11 cellular contexts compared by ENCODE assay signal in genomic region chr11:8867856-8868705, GRCh38. TPM values are rescaled to one million over a fixed set of nuclear protein-coding genes. Genes with fewer than 3 reads are reported as not detected.
DNase-seq lines count a peak whose midpoint lies in the region; ATAC-seq and TF ChIP-seq lines count a peak whose summit lies in the region.
"Had no signal": no experiment of that assay in that cellular context is flagged by ENCODE, and none has a peak within 500 bp of the region (broad histone marks: within the 10 kb centered on the region; RNA-seq: fewer than 3 reads in every experiment).

No MANE protein-coding gene starts in this region.

- no peak for TF ChIP-seq CTCF in BJ (IDR thresholded peaks at IDR 0.05; ENCODE audit: insufficient read depth, low read depth, low read length)
- no peak for TF ChIP-seq CTCF in neural crest cell (conservative IDR thresholded peaks at IDR 0.05)

- H3K36me3 Mint-ChIP-seq in neural crest cell (ENCODE audit: low read depth) (no peaks in the 10 kb centered on the region), T-cell (no peaks in the 10 kb centered on the region)
- H3K36me3 Mint-ChIP-seq: activated naive CD8-positive, alpha-beta T cell had no signal

- no peaks in the 10 kb centered on the region for H3K9me3 Mint-ChIP-seq in neural crest cell
- H3K9me3 Mint-ChIP-seq in T-cell = no peaks in the 10 kb centered on the region

- H3K27me3 Mint-ChIP-seq in neural crest cell (ENCODE audit: low read depth) (no peaks in the 10 kb centered on the region), T-cell (peaks cover 34 to 53% of the 10 kb centered on the region in 2 donors)

- H3K4me3 ChIP-seq in BJ (ENCODE audit: low read depth, low read length) = peak overlapping the region; percentile 14

- H3K4me1 Mint-ChIP-seq in neural crest cell = peaks cover 41% of the 10 kb centered on the region
- peaks cover 0 to 9% (median 7%) of the 10 kb centered on the region in 3 donors for H3K4me1 Mint-ChIP-seq in T-cell

- DNase-seq in BJ (ENCODE audit: low read depth) (no peak), MV-4-11 (lab: John Stamatoyannopoulos, UW) (peak; percentile 56), epidermal melanocyte (ENCODE audit: insufficient read length, low spot score) (peak; percentile 22), neural crest cell (ENCODE audit: low read depth, low spot score) (no peak), T-cell (no peak), KG1 (lab: John Stamatoyannopoulos, UW) (no peak)
- DNase-seq: kidney glomerular epithelial cell, NCI-H446 treated with DMSO at 0.1 percent for 48 hours had no signal

- no peaks in the 10 kb centered on the region for H3K27me3 ChIP-seq in BJ (ENCODE audit: control insufficient read depth, insufficient read depth, low read length)

- H3K27ac Mint-ChIP-seq in neural crest cell (ENCODE audit: unreplicated experiment) (no peak overlapping the region), T-cell (no peak overlapping the region)
- H3K27ac Mint-ChIP-seq: activated naive CD8-positive, alpha-beta T cell had no signal

- POLR2A ChIA-PET in BJ (lab: Charles Lee) (interaction anchor here (0.5 to 1.1 kb wide), 3 partner anchors 58 to 115 kb away, joined by 3 to 4 read pairs (median 3); a partner anchor contains a TSS), T-cell (lab: Charles Lee) (no interaction called here)

- H3K4me3 Mint-ChIP-seq in neural crest cell (peak overlapping the region; percentile 78), T-cell (no peak overlapping the region)
- H3K4me3 Mint-ChIP-seq: activated naive CD8-positive, alpha-beta T cell had no signal

- ATAC-seq in GM21825 (IDR thresholded peaks at IDR 0.05; ENCODE audit: unreplicated experiment) (no peak), T-cell (replicated peaks in 1 of 4) (no peak), HG03469 (IDR thresholded peaks at IDR 0.05; ENCODE audit: unreplicated experiment) (no peak)

- CTCF ChIA-PET in BJ (lab: Yijun Ruan, JAX) (interaction anchor here (0.6 to 1.6 kb wide), 8 partner anchors 9 to 1545 kb away, joined by 3 to 5 read pairs (median 4); no protein-coding TSS in a partner anchor), T-cell (lab: Charles Lee) (interaction anchor here in 1 of 2 donors (0.5 to 0.6 kb wide), 2 partner anchors 32 to 732 kb away, joined by 3 read pairs; no protein-coding TSS in a partner anchor)

- no peaks in the 10 kb centered on the region for H3K36me3 ChIP-seq in BJ (ENCODE audit: control insufficient read depth, insufficient read depth, low read length)

RNA-seq across cellular contexts. Expression of gene AKIP1, which starts 42.9 kb away (rescaled TPM):
- polyA plus RNA-seq in BJ (2011; rRNA removed) = 39.4 and 50.6 TPM in 2 replicates
- polyA minus RNA-seq in BJ (2011; rRNA and poly(A)+ RNA removed) = 6.3 and 7.4 TPM in 2 replicates
- 29.7 and 31.5 TPM in 2 replicates for total RNA-seq in neural crest cell
- total RNA-seq in T-cell = 10 to 100 TPM in 3 of 5 donors, 1 to 10 TPM in 2; 5.8 to 17.9 (median 11.1) TPM

Comparison
In these comparisons a context has a peak if more than half of its experiments do, and no peak if none do; other contexts are left out.
1. DNase-seq: peak in MV-4-11 (single experiment) and epidermal melanocyte (single experiment); none in BJ (single experiment), neural crest cell (single experiment), T-cell (0 of 34) and KG1 (single experiment).